38 cellular contexts compared by ENCODE assay signal in genomic region chrX:112510629-112511028, GRCh38.
"Had no signal": no experiment of that assay in that cellular context is flagged by ENCODE, and none has a peak within 500 bp of the region (broad histone marks: within the 10 kb centered on the region; RNA-seq: fewer than 3 reads in every experiment).

No MANE protein-coding gene starts in this region.

- H3K36me3 ChIP-seq: ascending aorta, brain microvascular endothelial cell, breast epithelium had no signal

- H3K4me3 ChIP-seq: ascending aorta, body of pancreas, breast epithelium had no signal

- H3K4me1 ChIP-seq: ascending aorta, body of pancreas, breast epithelium had no signal

- ATAC-seq: activated CD8-positive, alpha-beta T cell treated with anti-CD3 and anti-CD28 coated beads for 36 hours; activated naive CD4-positive, alpha-beta T cell treated with anti-CD3 and anti-CD28 coated beads, Interleukin-2, amount 50 U/mL, for 72 hours; activated naive CD8-positive, alpha-beta T cell treated with anti-CD3 and anti-CD28 coated beads, Interleukin-2, amount 50 U/mL, for 24 hours; activated T-cell treated with anti-CD3 and anti-CD28 coated beads, Interleukin-2, amount 50 U/mL, for 4 hours; activated T-cell treated with anti-CD3 and anti-CD28 coated beads, Interleukin-2, amount 50 U/mL, for 72 hours; activated T-helper 17 cell treated with anti-CD3 and anti-CD28 coated beads, Interleukin-2, amount 50 U/mL, for 72 hours; body of pancreas had no signal

- FAIRE-seq: TTC549 had no signal

- H3K27me3 Mint-ChIP-seq: activated B cell treated with CpG ODN at 0.5 μM for 24 hours; activated CD4-positive, alpha-beta memory T cell treated with anti-CD3 and anti-CD28 coated beads for 36 hours; activated CD4-positive, alpha-beta T cell treated with anti-CD3 and anti-CD28 coated beads, Interleukin-2, amount 10 ng/mL, durations not matched to agents 24 days and 14 days; activated CD8-positive, alpha-beta T cell treated with anti-CD3 and anti-CD28 coated beads for 36 hours; activated naive CD8-positive, alpha-beta T cell treated with anti-CD3 and anti-CD28 coated beads, Interleukin-2, amount 10 ng/mL, durations not matched to agents 7 days and 5 days; activated naive CD8-positive, alpha-beta T cell treated with anti-CD3 and anti-CD28 coated beads, Interleukin-2, amount 50 U/mL, for 24 hours; activated T-helper 17 cell treated with anti-CD3 and anti-CD28 coated beads, Interleukin-2, amount 50 U/mL, for 72 hours had no signal

- H3K4me1 Mint-ChIP-seq: activated B cell treated with CpG ODN at 0.5 μM for 24 hours; activated CD4-positive, alpha-beta T cell treated with anti-CD3 and anti-CD28 coated beads, Interleukin-2, amount 10 ng/mL, durations not matched to agents 24 days and 14 days; activated naive CD8-positive, alpha-beta T cell treated with anti-CD3 and anti-CD28 coated beads, Interleukin-2, amount 10 ng/mL, durations not matched to agents 7 days and 5 days; activated naive CD8-positive, alpha-beta T cell treated with anti-CD3 and anti-CD28 coated beads, Interleukin-2, amount 50 U/mL, for 24 hours; activated T-helper 17 cell treated with anti-CD3 and anti-CD28 coated beads, Interleukin-2, amount 50 U/mL, for 72 hours had no signal

- H3K27ac Mint-ChIP-seq: activated B cell treated with CpG ODN at 0.5 μM for 24 hours; activated CD4-positive, alpha-beta memory T cell treated with anti-CD3 and anti-CD28 coated beads for 36 hours; activated CD4-positive, alpha-beta T cell treated with anti-CD3 and anti-CD28 coated beads, Interleukin-2, amount 10 ng/mL, durations not matched to agents 24 days and 14 days; activated CD8-positive, alpha-beta T cell treated with anti-CD3 and anti-CD28 coated beads for 36 hours; activated naive CD4-positive, alpha-beta T cell treated with anti-CD3 and anti-CD28 coated beads for 36 hours; activated naive CD4-positive, alpha-beta T cell treated with anti-CD3 and anti-CD28 coated beads, Interleukin-2, amount 50 U/mL, for 72 hours; activated naive CD8-positive, alpha-beta T cell treated with anti-CD3 and anti-CD28 coated beads, Interleukin-2, amount 10 ng/mL, durations not matched to agents 7 days and 5 days; activated naive CD8-positive, alpha-beta T cell treated with anti-CD3 and anti-CD28 coated beads, Interleukin-2, amount 50 U/mL, for 24 hours; activated T-cell treated with anti-CD3 and anti-CD28 coated beads, Interleukin-2, amount 50 U/mL, for 72 hours; activated T-helper 1 cell treated with anti-CD3 and anti-CD28 coated beads, Interleukin-12 subunit alpha, Interleukin-12 subunit beta, Interleukin-2, Interleukin-4 antibody, amounts not matched to agents 30 ng/mL and 10 ng/mL and 1 ng/mL, durations not matched to agents 14 hours and 24 hours and 36 hours; activated T-helper 17 cell treated with anti-CD3 and anti-CD28 coated beads, Interleukin-2, amount 50 U/mL, for 72 hours; T-helper 1 cell treated with Interleukin-12 subunit alpha and Interleukin-12 subunit beta and Interleukin-4 antibody, amounts not matched to agents 30 μg/mL and 1 μg/mL, for 36 hours; T-helper 2 cell treated with Interferon-gamma antibody and Interleukin-4, amounts not matched to agents 5 μg/mL and 100 μg/mL, for 36 hours had no signal

- H3K9me3 ChIP-seq: body of pancreas had no signal

- H3K9me3 Mint-ChIP-seq: activated CD4-positive, alpha-beta T cell treated with anti-CD3 and anti-CD28 coated beads, Interleukin-2, amount 10 ng/mL, durations not matched to agents 24 days and 14 days; activated naive CD8-positive, alpha-beta T cell treated with anti-CD3 and anti-CD28 coated beads, Interleukin-2, amount 10 ng/mL, durations not matched to agents 7 days and 5 days; T-helper 2 cell treated with Interferon-gamma antibody and Interleukin-4, amounts not matched to agents 5 μg/mL and 100 μg/mL, for 36 hours had no signal

- H3K27ac ChIP-seq: ascending aorta, body of pancreas, brain microvascular endothelial cell, breast epithelium, VCaP had no signal

- H3K27me3 ChIP-seq: ascending aorta, body of pancreas, brain microvascular endothelial cell, breast epithelium had no signal

- H3K36me3 Mint-ChIP-seq: activated CD4-positive, alpha-beta memory T cell treated with anti-CD3 and anti-CD28 coated beads for 36 hours; activated naive CD8-positive, alpha-beta T cell treated with anti-CD3 and anti-CD28 coated beads, Interleukin-2, amount 10 ng/mL, durations not matched to agents 7 days and 5 days had no signal

- DNase-seq: activated B cell treated with CpG ODN at 0.5 μM for 24 hours; activated CD4-positive, alpha-beta memory T cell treated with anti-CD3 and anti-CD28 coated beads for 36 hours; activated CD4-positive, alpha-beta T cell treated with anti-CD3 and anti-CD28 coated beads for 4 hours; activated CD4-positive, alpha-beta T cell treated with anti-CD3 and anti-CD28 coated beads, Interleukin-2, amount 10 ng/mL, durations not matched to agents 24 days and 14 days; activated CD4-positive, alpha-beta T cell treated with anti-CD3 and anti-CD28 coated beads, Interleukin-2, amount 50 U/mL, for 1 hour; activated CD4-positive, alpha-beta T cell treated with anti-CD3 and anti-CD28 coated beads, Interleukin-2, amount 50 U/mL, for 4 hours; activated CD4-positive, CD25-positive, alpha-beta regulatory T cell treated with anti-CD3 and anti-CD28 coated beads, Interleukin-2, amount 50 U/mL, for 72 hours; activated CD8-positive, alpha-beta memory T cell treated with anti-CD3 and anti-CD28 coated beads, Interleukin-2, amount 50 U/mL, for 4 hours; activated CD8-positive, alpha-beta T cell treated with anti-CD3 and anti-CD28 coated beads for 36 hours; activated effector memory CD4-positive, alpha-beta T cell treated with anti-CD3 and anti-CD28 coated beads, Interleukin-2, amount 50 U/mL, for 16 hours; activated gamma-delta T cell treated with Interleukin-2 at 50 U/mL for 16 hours; activated naive CD4-positive, alpha-beta T cell; activated naive CD4-positive, alpha-beta T cell treated with anti-CD3 and anti-CD28 coated beads for 36 hours; activated naive CD4-positive, alpha-beta T cell treated with anti-CD3 and anti-CD28 coated beads, Interleukin-2, amount 50 U/mL, for 16 hours; activated naive CD8-positive, alpha-beta T cell treated with anti-CD3 and anti-CD28 coated beads, Interleukin-2, amount 10 ng/mL, durations not matched to agents 7 days and 5 days; activated naive CD8-positive, alpha-beta T cell treated with anti-CD3 and anti-CD28 coated beads, Interleukin-2, amount 50 U/mL, for 24 hours; activated T-cell treated with anti-CD3 and anti-CD28 coated beads for 4 hours; activated T-cell treated with anti-CD3 and anti-CD28 coated beads, Interleukin-2, amount 50 U/mL, for 1 hour; activated T-cell treated with anti-CD3 and anti-CD28 coated beads, Interleukin-2, amount 50 U/mL, for 4 hours; activated T-cell treated with anti-CD3 and anti-CD28 coated beads, Interleukin-2, amount 50 U/mL, for 72 hours; amygdala; anterior cingulate cortex; body of pancreas; brain microvascular endothelial cell; central memory CD4-positive, alpha-beta T cell; SW 1271; T-helper 1 cell; T-helper 2 cell; T-helper 9 cell had no signal

- H3K4me3 Mint-ChIP-seq: activated B cell treated with CpG ODN at 0.5 μM for 24 hours; activated CD4-positive, alpha-beta memory T cell treated with anti-CD3 and anti-CD28 coated beads for 36 hours; activated CD4-positive, alpha-beta T cell treated with anti-CD3 and anti-CD28 coated beads, Interleukin-2, amount 10 ng/mL, durations not matched to agents 24 days and 14 days; activated CD8-positive, alpha-beta T cell treated with anti-CD3 and anti-CD28 coated beads for 36 hours; activated naive CD4-positive, alpha-beta T cell treated with anti-CD3 and anti-CD28 coated beads for 36 hours; activated naive CD8-positive, alpha-beta T cell treated with anti-CD3 and anti-CD28 coated beads, Interleukin-2, amount 10 ng/mL, durations not matched to agents 7 days and 5 days; activated naive CD8-positive, alpha-beta T cell treated with anti-CD3 and anti-CD28 coated beads, Interleukin-2, amount 50 U/mL, for 24 hours; activated T-cell treated with anti-CD3 and anti-CD28 coated beads, Interleukin-2, amount 50 U/mL, for 4 hours; activated T-cell treated with anti-CD3 and anti-CD28 coated beads, Interleukin-2, amount 50 U/mL, for 72 hours; activated T-helper 1 cell treated with anti-CD3 and anti-CD28 coated beads, Interleukin-12 subunit alpha, Interleukin-12 subunit beta, Interleukin-2, Interleukin-4 antibody, amounts not matched to agents 30 ng/mL and 10 ng/mL and 1 ng/mL, durations not matched to agents 14 hours and 24 hours and 36 hours; activated T-helper 17 cell treated with anti-CD3 and anti-CD28 coated beads, Interleukin-2, amount 50 U/mL, for 72 hours; T-helper 1 cell treated with Interleukin-12 subunit alpha and Interleukin-12 subunit beta and Interleukin-4 antibody, amounts not matched to agents 30 μg/mL and 1 μg/mL, for 36 hours; T-helper 2 cell treated with Interferon-gamma antibody and Interleukin-4, amounts not matched to agents 5 μg/mL and 100 μg/mL, for 36 hours had no signal
